ENCODE assay signal across 29 cellular contexts in genomic region chr5:116002116-116002906, GRCh38. TPM values are rescaled to one million over a fixed set of nuclear protein-coding genes. Genes with fewer than 3 reads are reported as not detected.
DNase-seq lines count a peak whose midpoint lies in the region; ATAC-seq, FAIRE-seq and TF ChIP-seq lines count a peak whose summit lies in the region.
"Had no signal": no experiment of that assay in that cellular context is flagged by ENCODE, and none has a peak within 500 bp of the region (broad histone marks: within the 10 kb centered on the region; RNA-seq: fewer than 3 reads in every experiment).

No MANE protein-coding gene starts in this region.

- peak in 1 of 2 experiments; percentile 5 for DNase-seq in A549 (ENCODE audit: low read depth in 1 of 2, low spot score in 1 of 2)
- no peak for DNase-seq in HTR-8/SVneo (ENCODE audit: insufficient read length, low spot score)
- peak; percentile 37 for DNase-seq in astrocyte of the spinal cord (ENCODE audit: low read depth, low spot score)
- DNase-seq in fibroblast of the aortic adventitia (ENCODE audit: low read depth) = peak; percentile 49
- no peak for DNase-seq in NCI-H510A (lab: John Stamatoyannopoulos, UW)
- DNase-seq in testis = no peak
- no peak for DNase-seq in NAMALWA (ENCODE audit: low spot score)
- DNase-seq in left cardiac atrium = no peak
- DNase-seq: activated B cell treated with CpG ODN at 0.5 μM for 24 hours; activated CD8-positive, alpha-beta T cell treated with anti-CD3 and anti-CD28 coated beads for 36 hours; activated T-cell treated with anti-CD3 and anti-CD28 coated beads, Interleukin-2, amount 50 U/mL, for 1 hour; effector memory CD8-positive, alpha-beta T cell; hippocampal formation; NCI-H1092 treated with DMSO at 0.1 percent for 48 hours; NCI-H2081; NCI-H510A treated with DMSO at 0.1 percent for 48 hours; stimulated activated CD8-positive, alpha-beta memory T cell treated with anti-CD3 and anti-CD28 coated beads, Interleukin-4, amount 100 ng/mL, for 48 hours; substantia nigra; T-helper 9 cell had no signal

- H3K36me3 ChIP-seq in testis (ENCODE audit: low read depth, missing control alignments) = no peaks in the 10 kb centered on the region
- H3K36me3 ChIP-seq: BLaER1 treated with 17β-estradiol and CSF1 and Interleukin-3, amounts not matched to agents 10 nM and 100 nM; neutrophil; vagina had no signal

- in situ Hi-C loops in astrocyte of the spinal cord (cut with HindIII; ENCODE audit: low sequenced_read_pairs) = no loop called here

- TF ChIP-seq POLR2A in A549 (IDR thresholded peaks at IDR 0.05; ENCODE audit: low read length) (no peak), testis (IDR thresholded peaks at IDR 0.05) (no peak)

- intact Hi-C loops in testis (cut with DNase I; ENCODE audit: low total_unique reads) = no loop called here
- intact Hi-C loops in left cardiac atrium (cut with DNase I) = no loop called here

- FAIRE-seq in A549 (lab: Jason Lieb, UNC) (no peak), HTR-8/SVneo (lab: Jason Lieb, UNC) (peak; percentile 28)
- FAIRE-seq: islet of Langerhans had no signal

- H3K4me3 ChIP-seq in A549 (no peak overlapping the region), astrocyte of the spinal cord (ENCODE audit: low read depth, low read length) (no peak overlapping the region), fibroblast of the aortic adventitia (ENCODE audit: low read depth, low read length) (no peak overlapping the region), testis (no peak overlapping the region)
- H3K4me3 ChIP-seq: BLaER1 treated with 17β-estradiol and CSF1 and Interleukin-3, amounts not matched to agents 10 nM and 100 nM; lung; vagina had no signal

- 0 out of 3 replicates have a peak, but pooled peaks cover 4% of the 10 kb centered on the region for H3K4me1 ChIP-seq in A549
- no peaks in the 10 kb centered on the region for H3K4me1 ChIP-seq in testis
- H3K4me1 ChIP-seq: BLaER1 treated with 17β-estradiol and CSF1 and Interleukin-3, amounts not matched to agents 10 nM and 100 nM; vagina had no signal

- POLR2A ChIA-PET in A549 (lab: Yijun Ruan, JAX) = no interaction called here

- no peak for TF ChIP-seq EP300 in A549 (IDR thresholded peaks at IDR 0.05)

- no peak for TF ChIP-seq RAD21 in A549 (conservative IDR thresholded peaks at IDR 0.05 in 1 of 2, IDR thresholded peaks at IDR 0.05 in 1 of 2)

- H3K4me2 ChIP-seq in A549 = 0 out of 3 replicates have a peak overlapping the region, but pooled peaks have one; percentile 16
- H3K4me2 ChIP-seq: BLaER1 treated with 17β-estradiol and CSF1 and Interleukin-3, amounts not matched to agents 10 nM and 100 nM; KMS-11 had no signal

- H3K9me3 ChIP-seq in A549 (no peaks in the 10 kb centered on the region), testis (no peaks in the 10 kb centered on the region)
- H3K9me3 ChIP-seq: BLaER1 treated with 17β-estradiol and CSF1 and Interleukin-3, amounts not matched to agents 10 nM and 100 nM; neutrophil; vagina had no signal

- TF ChIP-seq CTCF in A549 (IDR thresholded peaks at IDR 0.05) = no peak
- TF ChIP-seq CTCF in astrocyte of the spinal cord (IDR thresholded peaks at IDR 0.05; ENCODE audit: low read depth, low read length) = no peak
- no peak for TF ChIP-seq CTCF in fibroblast of the aortic adventitia (IDR thresholded peaks at IDR 0.05; ENCODE audit: insufficient read depth, low read length)
- no peak for TF ChIP-seq CTCF in testis (IDR thresholded peaks at IDR 0.05)

- no peak for ATAC-seq in A549
- no peak for ATAC-seq in left cardiac atrium
- ATAC-seq: activated CD8-positive, alpha-beta T cell treated with anti-CD3 and anti-CD28 coated beads for 36 hours; effector memory CD8-positive, alpha-beta T cell had no signal

- H3K27ac ChIP-seq in A549 = no peak overlapping the region
- H3K27ac ChIP-seq in testis = no peak overlapping the region
- H3K27ac ChIP-seq: BLaER1 treated with 17β-estradiol and CSF1 and Interleukin-3, amounts not matched to agents 10 nM and 100 nM; KMS-11; neutrophil; RWPE1; vagina had no signal

- H3K27me3 ChIP-seq in testis = no peaks in the 10 kb centered on the region
- H3K27me3 ChIP-seq: BLaER1 treated with 17β-estradiol and CSF1 and Interleukin-3, amounts not matched to agents 10 nM and 100 nM; neutrophil; vagina had no signal

- CTCF ChIA-PET in A549 (lab: Yijun Ruan, JAX) = no interaction called here

- 58% methylated on average over 6 of the region's 6 CpGs for WGBS in A549 (ENCODE audit: missing lambda C conversion rate)
- 86 to 89% methylated on average over 6 of the region's 6 CpGs for WGBS in testis, 2 donors

TF ChIP-seq in A549, 52 proteins besides CTCF, POLR2A, EP300 and RAD21:
- TF ChIP-seq HES2 (IDR thresholded peaks at IDR 0.05) (no peak), ZNF302 (CRISPR knock-in tag; IDR thresholded peaks at IDR 0.05) (no peak), HDAC2 (IDR thresholded peaks at IDR 0.05) (no peak), ELK1 (IDR thresholded peaks at IDR 0.05; ENCODE audit: low read depth, low read length) (no peak), CBX2 (IDR thresholded peaks at IDR 0.05; ENCODE audit: borderline replicate concordance, low read depth) (no peak), JUNB (IDR thresholded peaks at IDR 0.05) (no peak), ESRRA (IDR thresholded peaks at IDR 0.05; ENCODE audit: borderline replicate concordance, low read length) (no peak), REST (IDR thresholded peaks at IDR 0.05) (no peak)

RNA-seq across cellular contexts. Expression of gene ARL14EPL, which starts 30.0 kb away (rescaled TPM):
- 0.21 TPM in 2 replicates for polyA plus RNA-seq in A549 (2011; rRNA removed)
- polyA plus RNA-seq in A549 (2012; cell fraction: cytosol; rRNA removed) = 0.04 and 0.05 TPM in 2 replicates
- 0.07 TPM in 1 of 2 replicates, not detected in the other for polyA plus RNA-seq in A549 (2012; cell fraction: nucleus; rRNA removed)
- polyA plus RNA-seq in A549 (2017; fragmentation: RNase III; extraction: RNeasy Plus Mini Kit Qiagen cat#74134 plus additional on column Dnase treatment) = 0.05 to 0.12 TPM (median 0.12 TPM) in 3 replicates
- 1.6 TPM in 1 of 2 replicates, not detected in the other for polyA minus RNA-seq in A549 (2011; rRNA and poly(A)+ RNA removed)
- total RNA-seq in fibroblast of the aortic adventitia (ENCODE audit: low replicate concordance) = 0.18 TPM in 1 of 2 replicates, not detected in the other
- total RNA-seq in testis = not detected
- polyA plus RNA-seq in testis (ENCODE audit: insufficient read depth, low read depth, low replicate concordance) = 0.21 TPM
- total RNA-seq in left cardiac atrium = not detected
- total RNA-seq: A673; activated B cell treated with CpG ODN at 0.5 μM for 24 hours; activated CD8-positive, alpha-beta T cell treated with anti-CD3 and anti-CD28 coated beads for 36 hours; cerebellum; fibroblast of lung; lung; vagina had no signal
- polyA plus RNA-seq: fibroblast of lung had no signal

RNA-seq across cellular contexts. Expression of gene LVRN, which starts 40.0 kb away (rescaled TPM):
- 0.16 and 0.19 TPM in 2 replicates for polyA plus RNA-seq in A549 (2011; rRNA removed)
- polyA plus RNA-seq in A549 (2012; cell fraction: cytosol; rRNA removed) = not detected in 2 replicates
- polyA plus RNA-seq in A549 (2012; cell fraction: nucleus; rRNA removed) = 0.02 TPM in 1 of 2 replicates, not detected in the other
- 0.03 to 0.06 TPM (median 0.05 TPM) in 3 replicates for polyA plus RNA-seq in A549 (2017; fragmentation: RNase III; extraction: RNeasy Plus Mini Kit Qiagen cat#74134 plus additional on column Dnase treatment)
- polyA minus RNA-seq in A549 (2011; rRNA and poly(A)+ RNA removed) = not detected in 2 replicates
- 0.90 TPM in 1 of 2 replicates, not detected in the other for total RNA-seq in fibroblast of the aortic adventitia (ENCODE audit: low replicate concordance)
- 1 to 10 TPM in 1 of 2 donors, under 1 TPM in 1; 0.99 to 6.1 TPM for total RNA-seq in testis
- polyA plus RNA-seq in testis (ENCODE audit: insufficient read depth, low read depth, low replicate concordance) = 3.3 TPM
- total RNA-seq in left cardiac atrium = 1 to 10 TPM in 1 of 2 donors, under 1 TPM in 1; 0.65 to 3.9 TPM
- total RNA-seq: A673, activated B cell treated with CpG ODN at 0.5 μM for 24 hours had no signal

Comparison
In these comparisons a context has a peak if more than half of its experiments do, and no peak if none do; other contexts are left out.
1. DNase-seq: peak in astrocyte of the spinal cord (single experiment) and fibroblast of the aortic adventitia (single experiment); none in HTR-8/SVneo (single experiment), NCI-H510A (single experiment), testis (single experiment), NAMALWA (single experiment) and left cardiac atrium (single experiment).